9 cellular contexts compared by ENCODE assay signal in genomic region chr6:44010411-44011349, GRCh38.
A peak's percentile ranks its signal among the peaks of the same experiment; 100 is the strongest.
DNase-seq lines count a peak whose midpoint lies in the region; ATAC-seq lines count a peak whose summit lies in the region.
"Had no signal": no experiment of that assay in that cellular context is flagged by ENCODE, and none has a peak within 500 bp of the region (broad histone marks: within the 10 kb centered on the region; RNA-seq: fewer than 3 reads in every experiment).

No MANE protein-coding gene starts in this region.

- intact Hi-C loops in sciatic nerve (cut with DNase I) = no loop called here
- intact Hi-C loops in left colon (cut with DNase I, micrococcal nuclease) = no loop called here

- peak; percentile 98 for DNase-seq in HCEC 1CT
- DNase-seq in NOMO-1 treated with dmso at 0.1 percent for 144 hours (lab: John Stamatoyannopoulos, UW; ENCODE audit: unreplicated experiment) = peak; percentile 43
- DNase-seq in sciatic nerve (ENCODE audit: low spot score) = peak; percentile 57
- no peak for DNase-seq in left colon
- no peak for DNase-seq in DMS153 (lab: John Stamatoyannopoulos, UW)
- DNase-seq: activated naive CD8-positive, alpha-beta T cell treated with anti-CD3 and anti-CD28 coated beads, Interleukin-2, amount 10 ng/mL, durations not matched to agents 7 days and 5 days had no signal

- ATAC-seq in esophagus mucosa (peak; percentile 30), sciatic nerve (peak; percentile 29), HG02884 (IDR thresholded peaks at IDR 0.05; ENCODE audit: unreplicated experiment) (no peak), left colon (no peak), GM18511 (IDR thresholded peaks at IDR 0.05; ENCODE audit: unreplicated experiment) (no peak)

Comparison
In these comparisons a context has a peak if more than half of its experiments do, and no peak if none do; other contexts are left out.
1. DNase-seq: peak in HCEC 1CT (single experiment), NOMO-1 treated with dmso at 0.1 percent for 144 hours (single experiment) and sciatic nerve (single experiment); none in left colon (0 of 2) and DMS153 (single experiment).
2. ATAC-seq: peak in esophagus mucosa (single experiment) and sciatic nerve (single experiment); none in HG02884 (single experiment), left colon (single experiment) and GM18511 (single experiment).